ENCODE assay signal across 24 cellular contexts in the genomic region with DNA sequence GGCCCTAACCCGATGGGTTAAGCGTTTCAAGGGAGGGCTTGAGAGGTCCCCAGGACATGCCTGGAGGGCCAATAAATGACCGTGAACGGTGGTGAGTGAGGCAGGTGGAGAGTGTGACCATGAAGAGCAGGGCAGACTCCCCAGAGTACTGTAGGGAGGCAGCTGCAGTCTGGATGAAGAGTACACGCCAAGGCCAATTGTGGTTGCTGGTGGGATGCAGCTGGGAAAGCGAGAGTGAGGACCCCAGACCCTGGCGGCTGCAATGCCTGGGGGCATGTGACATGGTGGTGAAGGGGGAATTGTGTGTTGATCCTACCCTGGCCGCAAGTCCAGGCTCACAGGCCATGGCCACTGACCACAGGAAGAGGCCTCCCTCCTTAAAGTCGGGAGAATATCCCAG.
"Had no signal": no experiment of that assay in that cellular context is flagged by ENCODE, and none has a peak within 500 bp of the region (broad histone marks: within the 10 kb centered on the region; RNA-seq: fewer than 3 reads in every experiment).

No MANE protein-coding gene starts in this region.

- H3K4me1 Mint-ChIP-seq: activated CD8-positive, alpha-beta memory T cell treated with anti-CD3 and anti-CD28 coated beads, Interleukin-2, amount 10 ng/mL, durations not matched to agents 7 days and 5 days; activated naive CD4-positive, alpha-beta T cell treated with anti-CD3 and anti-CD28 coated beads, Interleukin-2, amount 50 U/mL, for 24 hours had no signal

- H3K27me3 ChIP-seq: esophagus squamous epithelium, gastroesophageal sphincter, upper lobe of left lung had no signal

- H3K9me3 ChIP-seq: esophagus squamous epithelium, gastroesophageal sphincter, left ventricle myocardium inferior, thoracic aorta, upper lobe of left lung had no signal

- H3K36me3 ChIP-seq: esophagus squamous epithelium, gastroesophageal sphincter, left ventricle myocardium inferior, thoracic aorta, upper lobe of left lung had no signal

- H3K27ac ChIP-seq: gastroesophageal sphincter, left ventricle myocardium inferior, thoracic aorta, upper lobe of left lung had no signal

- DNase-seq: activated CD4-positive, alpha-beta T cell treated with anti-CD3 and anti-CD28 coated beads, Interleukin-2, amount 10 ng/mL, durations not matched to agents 24 days and 14 days; activated CD8-positive, alpha-beta memory T cell treated with anti-CD3 and anti-CD28 coated beads, Interleukin-2, amount 10 ng/mL, durations not matched to agents 7 days and 5 days; activated CD8-positive, alpha-beta T cell treated with anti-CD3 and anti-CD28 coated beads for 36 hours; activated gamma-delta T cell treated with Interleukin-2 at 50 U/mL for 16 hours; activated T-cell treated with anti-CD3 and anti-CD28 coated beads for 4 hours; anterior cingulate cortex; caudate nucleus; effector memory CD4-positive, alpha-beta T cell; esophagus squamous epithelium; head of caudate nucleus; hypothalamus; left ventricle myocardium inferior; posterior cingulate gyrus; stimulated activated CD4-positive, alpha-beta T cell treated with anti-CD3 and anti-CD28 coated beads, Interleukin-2, amount 100 ng/mL, for 48 hours; stimulated activated naive CD4-positive, alpha-beta T cell treated with Interleukin-2 at 50 U/mL for 16 hours; SW 1271; T-helper 2 cell had no signal

- H3K27ac Mint-ChIP-seq: activated CD4-positive, alpha-beta T cell treated with anti-CD3 and anti-CD28 coated beads, Interleukin-2, amount 10 ng/mL, durations not matched to agents 24 days and 14 days; activated CD8-positive, alpha-beta memory T cell treated with anti-CD3 and anti-CD28 coated beads, Interleukin-2, amount 10 ng/mL, durations not matched to agents 7 days and 5 days; activated CD8-positive, alpha-beta T cell treated with anti-CD3 and anti-CD28 coated beads for 36 hours; activated naive CD4-positive, alpha-beta T cell treated with anti-CD3 and anti-CD28 coated beads, Interleukin-2, amount 50 U/mL, for 24 hours; brain; natural killer cell treated with Interleukin-12 subunit alpha and Interleukin-12 subunit beta and Interleukin-15 and Interleukin-18, amount 100 ng/mL, for 72 hours had no signal

- ATAC-seq: activated CD4-positive, CD25-positive, alpha-beta regulatory T cell treated with anti-CD3 and anti-CD28 coated beads, Interleukin-2, amount 50 U/mL, for 24 hours; activated CD8-positive, alpha-beta memory T cell treated with anti-CD3 and anti-CD28 coated beads, Interleukin-2, amount 10 ng/mL, durations not matched to agents 7 days and 5 days; activated CD8-positive, alpha-beta T cell treated with anti-CD3 and anti-CD28 coated beads for 36 hours; gastroesophageal sphincter; natural killer cell treated with Interleukin-12 subunit alpha and Interleukin-12 subunit beta and Interleukin-15 and Interleukin-18, amount 100 ng/mL, for 72 hours had no signal

- H3K27me3 Mint-ChIP-seq: activated CD4-positive, alpha-beta T cell treated with anti-CD3 and anti-CD28 coated beads, Interleukin-2, amount 10 ng/mL, durations not matched to agents 24 days and 14 days; activated CD8-positive, alpha-beta memory T cell treated with anti-CD3 and anti-CD28 coated beads, Interleukin-2, amount 10 ng/mL, durations not matched to agents 7 days and 5 days; activated CD8-positive, alpha-beta T cell treated with anti-CD3 and anti-CD28 coated beads for 36 hours; activated naive CD4-positive, alpha-beta T cell treated with anti-CD3 and anti-CD28 coated beads, Interleukin-2, amount 50 U/mL, for 24 hours had no signal

- H3K4me3 Mint-ChIP-seq: activated CD4-positive, alpha-beta T cell treated with anti-CD3 and anti-CD28 coated beads, Interleukin-2, amount 10 ng/mL, durations not matched to agents 24 days and 14 days; activated CD8-positive, alpha-beta memory T cell treated with anti-CD3 and anti-CD28 coated beads, Interleukin-2, amount 10 ng/mL, durations not matched to agents 7 days and 5 days; activated CD8-positive, alpha-beta T cell treated with anti-CD3 and anti-CD28 coated beads for 36 hours; activated naive CD4-positive, alpha-beta T cell treated with anti-CD3 and anti-CD28 coated beads, Interleukin-2, amount 50 U/mL, for 24 hours; brain; natural killer cell treated with Interleukin-12 subunit alpha and Interleukin-12 subunit beta and Interleukin-15 and Interleukin-18, amount 100 ng/mL, for 72 hours had no signal

- H3K4me3 ChIP-seq: esophagus squamous epithelium, gastroesophageal sphincter, left ventricle myocardium inferior, thoracic aorta, upper lobe of left lung had no signal

- H3K36me3 Mint-ChIP-seq: activated CD8-positive, alpha-beta memory T cell treated with anti-CD3 and anti-CD28 coated beads, Interleukin-2, amount 10 ng/mL, durations not matched to agents 7 days and 5 days; activated naive CD4-positive, alpha-beta T cell treated with anti-CD3 and anti-CD28 coated beads, Interleukin-2, amount 50 U/mL, for 24 hours; brain; natural killer cell treated with Interleukin-12 subunit alpha and Interleukin-12 subunit beta and Interleukin-15 and Interleukin-18, amount 100 ng/mL, for 72 hours had no signal

- H3K9me3 Mint-ChIP-seq: activated CD4-positive, alpha-beta T cell treated with anti-CD3 and anti-CD28 coated beads, Interleukin-2, amount 10 ng/mL, durations not matched to agents 24 days and 14 days; activated CD8-positive, alpha-beta T cell treated with anti-CD3 and anti-CD28 coated beads for 36 hours; activated naive CD4-positive, alpha-beta T cell treated with anti-CD3 and anti-CD28 coated beads, Interleukin-2, amount 50 U/mL, for 24 hours; natural killer cell treated with Interleukin-12 subunit alpha and Interleukin-12 subunit beta and Interleukin-15 and Interleukin-18, amount 100 ng/mL, for 72 hours had no signal
